Comparison of ENCODE assay signal across 12 cellular contexts in the genomic region with DNA sequence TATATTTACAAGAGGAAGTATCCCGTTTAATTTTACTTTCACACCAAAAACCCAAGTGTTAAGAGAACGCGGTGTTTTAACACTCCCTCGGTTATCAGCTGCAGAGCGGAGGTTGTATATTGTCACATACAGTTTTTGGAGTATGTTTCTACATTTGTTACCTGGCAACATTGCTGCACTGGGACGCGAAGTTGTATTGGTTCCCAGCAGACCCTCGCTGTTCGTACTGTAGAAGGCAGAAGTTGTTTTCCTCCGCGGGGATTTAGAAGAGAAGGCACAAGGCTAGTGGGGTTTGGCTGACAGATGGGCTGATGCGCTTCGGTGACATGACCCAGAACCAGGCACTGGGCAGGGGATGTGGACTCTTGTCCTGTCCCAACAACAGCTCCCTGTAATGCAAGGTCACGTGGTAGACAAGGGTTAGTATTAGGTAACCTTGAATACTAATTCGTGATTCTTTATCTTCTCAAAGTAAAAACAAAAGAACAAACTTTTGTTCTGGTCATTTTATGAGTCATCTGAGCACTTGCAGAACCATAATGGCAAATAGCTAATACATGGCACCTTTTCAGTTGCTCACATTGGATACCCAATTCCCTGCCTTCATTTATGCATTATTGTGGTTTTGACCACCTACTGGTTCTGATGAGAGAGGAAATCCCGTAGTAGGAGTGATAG.
DNase-seq lines count a peak whose midpoint lies in the region; ATAC-seq and TF ChIP-seq lines count a peak whose summit lies in the region.
"Had no signal": no experiment of that assay in that cellular context is flagged by ENCODE, and none has a peak within 500 bp of the region (broad histone marks: within the 10 kb centered on the region; RNA-seq: fewer than 3 reads in every experiment).

No MANE protein-coding gene starts in this region.

- H3K9me3 ChIP-seq in A673 (ENCODE audit: low read depth, low read length, poor library complexity, severe bottlenecking) = no peaks in the 10 kb centered on the region
- H3K9me3 ChIP-seq: suprapubic skin had no signal

- TF ChIP-seq CTCF in natural killer cell (IDR thresholded peaks at IDR 0.05) (no peak), A673 (conservative IDR thresholded peaks at IDR 0.05; ENCODE audit: low read depth, low read length) (no peak)

- POLR2A ChIA-PET in A673 (lab: Charles Lee; ENCODE audit: low non-redundant PET) = no interaction called here

- peaks cover 0 to 4% of the 10 kb centered on the region in 2 donors for H3K9me3 Mint-ChIP-seq in natural killer cell

- no TSS peak for BruUV-seq in A673 (replicated peaks; lab: Mats Ljungman, UMichigan)

- H3K36me3 ChIP-seq in A673 (ENCODE audit: insufficient read depth, low read length, poor library complexity, severe bottlenecking) = no peaks in the 10 kb centered on the region
- H3K36me3 ChIP-seq: suprapubic skin had no signal

- no peaks in the 10 kb centered on the region for H3K27me3 ChIP-seq in A673 (replicated peaks; ENCODE audit: insufficient read depth, low read depth, low read length, poor library complexity)
- H3K27me3 ChIP-seq: suprapubic skin had no signal

- H3K4me3 ChIP-seq in A673 (ENCODE audit: low read depth, low read length, poor library complexity, severe bottlenecking) = no peak overlapping the region
- H3K4me3 ChIP-seq: suprapubic skin had no signal

- intact Hi-C loops in natural killer cell (cut with micrococcal nuclease) (loop anchor here (1.0 to 5.0 kb wide), 7 partner anchors 10 to 357 kb away; no protein-coding TSS in a partner anchor), A673 (cut with micrococcal nuclease; ENCODE audit: unreplicated experiment) (no loop called here)

- ATAC-seq in GM18499 (IDR thresholded peaks at IDR 0.05; ENCODE audit: insufficient read depth, unreplicated experiment) (peak; percentile 32), HG02610 (IDR thresholded peaks at IDR 0.05; ENCODE audit: unreplicated experiment) (peak; percentile 52), natural killer cell (peak; percentile 74 to 84 (median 80)), GM21447 (IDR thresholded peaks at IDR 0.05; ENCODE audit: unreplicated experiment) (no peak)

- H3K27ac ChIP-seq in A673 (ENCODE audit: low read depth, low read length, poor library complexity, severe bottlenecking) = no peak overlapping the region

- DNase-seq in NOMO-1 treated with DMSO at 0.1 percent for 48 hours (lab: John Stamatoyannopoulos, UW; ENCODE audit: unreplicated experiment) = peak; percentile 68
- peak; percentile 60 for DNase-seq in natural killer cell
- no peak for DNase-seq in A673 (ENCODE audit: low spot score)
- no peak for DNase-seq in NCI-H2029 (lab: John Stamatoyannopoulos, UW)
- DNase-seq in NCI-H2107 treated with DMSO at 0.1 percent for 48 hours (lab: John Stamatoyannopoulos, UW; ENCODE audit: unreplicated experiment) = no peak
- DNase-seq: activated naive CD4-positive, alpha-beta T cell treated with anti-CD3 and anti-CD28 coated beads, Interleukin-2, amount 50 U/mL, for 16 hours; C1 segment of cervical spinal cord; effector memory CD4-positive, alpha-beta T cell had no signal

- H3K27ac Mint-ChIP-seq in natural killer cell = peak overlapping the region; percentile 92 to 97

- H3K4me3 Mint-ChIP-seq in natural killer cell = peak overlapping the region; percentile 85

- no peaks in the 10 kb centered on the region for H3K36me3 Mint-ChIP-seq in natural killer cell

- CTCF ChIA-PET in A673 (lab: Charles Lee) = no interaction called here

- H3K27me3 Mint-ChIP-seq in natural killer cell (ENCODE audit: low read depth in 2 of 2) = no peaks in the 10 kb centered on the region

- H3K4me1 ChIP-seq in A673 (ENCODE audit: insufficient read depth, low read length, poor library complexity, severe bottlenecking) = peaks cover 17% of the 10 kb centered on the region

- peaks cover 84 to 85% of the 10 kb centered on the region in 2 donors for H3K4me1 Mint-ChIP-seq in natural killer cell

Comparison
In these comparisons a context has a peak if more than half of its experiments do, and no peak if none do; other contexts are left out.
1. DNase-seq: peak in NOMO-1 treated with DMSO at 0.1 percent for 48 hours (single experiment) and natural killer cell (single experiment); none in A673 (single experiment), NCI-H2029 (single experiment) and NCI-H2107 treated with DMSO at 0.1 percent for 48 hours (single experiment).